ENCODE assay signal across 20 cellular contexts in genomic region chr2:102236132-102236531, GRCh38. TPM values are rescaled to one million over a fixed set of nuclear protein-coding genes. Genes with fewer than 3 reads are reported as not detected.
DNase-seq lines count a peak whose midpoint lies in the region; ATAC-seq, FAIRE-seq and TF ChIP-seq lines count a peak whose summit lies in the region.
"Had no signal": no experiment of that assay in that cellular context is flagged by ENCODE, and none has a peak within 500 bp of the region (broad histone marks: within the 10 kb centered on the region; RNA-seq: fewer than 3 reads in every experiment).

No MANE protein-coding gene starts in this region.

- TF ChIP-seq CTCF in HepG2 (CRISPR knock-in tag; IDR thresholded peaks at IDR 0.05) (no peak), right lobe of liver (IDR thresholded peaks at IDR 0.05) (no peak), parathyroid adenoma (IDR thresholded peaks at IDR 0.05) (no peak)

- H2BK15ac ChIP-seq in mesenchymal stem cell (ENCODE audit: low read depth, poor library complexity, severe bottlenecking), result no peak overlapping the region

- H3K79me1 ChIP-seq in mesenchymal stem cell (replicated peaks; ENCODE audit: low read length, poor library complexity, severe bottlenecking), result no peaks in the 10 kb centered on the region

- H3K4me1 ChIP-seq in HepG2 (ENCODE audit: insufficient read depth, low read length), result peaks cover 64% of the 10 kb centered on the region
- H3K4me1 ChIP-seq in right lobe of liver, result peaks cover 0 to 7% (median 0%) of the 10 kb centered on the region in 4 donors
- H3K4me1 ChIP-seq in mesenchymal stem cell (ENCODE audit: control insufficient read depth, insufficient read depth, low read depth, low read length), result peaks cover 4% of the 10 kb centered on the region
- H3K4me1 ChIP-seq in parathyroid adenoma, result peaks cover 15% of the 10 kb centered on the region

- no peaks in the 10 kb centered on the region for H4K20me1 ChIP-seq in HepG2 (ENCODE audit: insufficient read depth, low read length)

- in situ Hi-C loops in HepG2 (cut with HindIII; ENCODE audit: extremely low pct_ligation_motif_present, low pct_unique_long_range_greater_than_20kb), result loop anchor here (5.0 to 10.0 kb wide), 2 partner anchors 214 to 351 kb away; no protein-coding TSS in a partner anchor

- BruUV-seq in HepG2 (replicated peaks; lab: Mats Ljungman, UMichigan), result no TSS peak

- no peak overlapping the region for H2BK5ac ChIP-seq in mesenchymal stem cell (ENCODE audit: low read depth, low read length, poor library complexity, severe bottlenecking)

- peak overlapping the region; percentile 5 to 84 for H3K18ac ChIP-seq in mesenchymal stem cell (ENCODE audit: low read depth in 1 of 2, low read length in 2 of 2)

- peak overlapping the region; percentile 39 to 75 for H3K4ac ChIP-seq in mesenchymal stem cell (ENCODE audit: low read depth in 1 of 2, low read length in 2 of 2)

- no peak overlapping the region for H2AK5ac ChIP-seq in mesenchymal stem cell (ENCODE audit: low read length, severe bottlenecking)

- H3K4me3 ChIP-seq in HepG2 (replicated peaks in 1 of 3; ENCODE audit: insufficient read depth in 1 of 3, low read depth in 2 of 3, low read length in 3 of 3), result no peak overlapping the region
- H3K4me3 ChIP-seq in right lobe of liver, result no peak overlapping the region
- H3K4me3 ChIP-seq in mesenchymal stem cell (ENCODE audit: insufficient read depth in 1 of 2, low read depth in 1 of 2, low read length in 2 of 2), result no peak overlapping the region
- H3K4me3 ChIP-seq in parathyroid adenoma (ENCODE audit: low read depth, low read length), result no peak overlapping the region

- peak overlapping the region in 1 of 2 experiments; percentile 8 for H3K14ac ChIP-seq in mesenchymal stem cell (ENCODE audit: low read length in 2 of 2)

- H3K36me3 ChIP-seq in HepG2 (replicated peaks in 1 of 2; ENCODE audit: control insufficient read depth in 1 of 2, insufficient read depth in 2 of 2, low read length in 2 of 2), result no peaks in the 10 kb centered on the region
- H3K36me3 ChIP-seq in right lobe of liver, result no peaks in the 10 kb centered on the region
- peaks cover 0 to 12% of the 10 kb centered on the region in 2 experiments for H3K36me3 ChIP-seq in mesenchymal stem cell (ENCODE audit: control insufficient read depth in 1 of 2, insufficient read depth in 2 of 2, low read depth in 1 of 2, low read length in 2 of 2)
- no peaks in the 10 kb centered on the region for H3K36me3 ChIP-seq in parathyroid adenoma (ENCODE audit: control insufficient read depth, insufficient read depth, low read length)

- no peaks in the 10 kb centered on the region for H3K9me3 ChIP-seq in HepG2 (ENCODE audit: low read length)
- H3K9me3 ChIP-seq in right lobe of liver, result no peaks in the 10 kb centered on the region
- no peaks in the 10 kb centered on the region for H3K9me3 ChIP-seq in mesenchymal stem cell (ENCODE audit: control insufficient read depth, low read length)
- no peaks in the 10 kb centered on the region for H3K9me3 ChIP-seq in parathyroid adenoma (ENCODE audit: control insufficient read depth, low read length)
- H3K9me3 ChIP-seq: Caco-2 had no signal

- DNase-seq in HepG2 (ENCODE audit: low spot score) (no peak), right lobe of liver (no peak), NCI-H460 (ENCODE audit: extremely low read depth, low read depth) (peak; percentile 45), mesenchymal stem cell (no peak), NCI-H510A (lab: John Stamatoyannopoulos, UW) (no peak)
- DNase-seq: CD4-positive, alpha-beta T cell; DMS153; DMS79; GDM1 had no signal

- ATAC-seq in HepG2 (no peak), right lobe of liver (no peak), GM18868 (IDR thresholded peaks at IDR 0.05; ENCODE audit: unreplicated experiment) (no peak)

- H3K9ac ChIP-seq in HepG2 (ENCODE audit: insufficient read depth, low read depth, low read length) (no peak overlapping the region), mesenchymal stem cell (ENCODE audit: low read length) (no peak overlapping the region), parathyroid adenoma (no peak overlapping the region)

- H2BK12ac ChIP-seq in mesenchymal stem cell (ENCODE audit: low read length in 2 of 2), result peak overlapping the region; percentile 96 to 98

- POLR2A ChIA-PET in HepG2 (lab: Yijun Ruan, JAX), result no interaction called here

- H3K79me2 ChIP-seq in HepG2 (ENCODE audit: insufficient read depth, low read length) (no peaks in the 10 kb centered on the region), parathyroid adenoma (no peaks in the 10 kb centered on the region)

- TF ChIP-seq RAD21 in HepG2 (CRISPR knock-in tag; IDR thresholded peaks at IDR 0.05), result no peak

- H3K27ac ChIP-seq in HepG2 (ENCODE audit: extremely low read length, insufficient read depth, low read length) (no peak overlapping the region), right lobe of liver (no peak overlapping the region), mesenchymal stem cell (ENCODE audit: low read length, poor library complexity, severe bottlenecking) (no peak overlapping the region), parathyroid adenoma (no peak overlapping the region)
- H3K27ac ChIP-seq: C4-2B had no signal

- peak overlapping the region; percentile 54 for H3K4me2 ChIP-seq in HepG2 (ENCODE audit: low read depth, low read length)
- no peak overlapping the region for H3K4me2 ChIP-seq in mesenchymal stem cell (ENCODE audit: low read length, poor library complexity, severe bottlenecking)
- no peak overlapping the region for H3K4me2 ChIP-seq in parathyroid adenoma (ENCODE audit: low read length)

- FAIRE-seq in HepG2 (lab: Jason Lieb, UNC), result no peak
- FAIRE-seq: A204.1, D721Med, GM12892, GM18507, H1 had no signal

- TF ChIP-seq EP300 in HepG2 (IDR thresholded peaks at IDR 0.05; ENCODE audit: low read depth in 2 of 2, low read length in 2 of 2) (no peak), HepG2 (CRISPR knock-in tag; IDR thresholded peaks at IDR 0.05; ENCODE audit: borderline replicate concordance) (no peak)

- TF ChIP-seq POLR2A in HepG2 (IDR thresholded peaks at IDR 0.05; ENCODE audit: insufficient read depth in 1 of 2, low read depth in 2 of 2, low read length in 2 of 2) (no peak), right lobe of liver (IDR thresholded peaks at IDR 0.05) (no peak)

- H4K8ac ChIP-seq in mesenchymal stem cell (ENCODE audit: low read length), result peak overlapping the region; percentile 89

- H2AFZ ChIP-seq in HepG2 (ENCODE audit: low read length) (no peak overlapping the region), mesenchymal stem cell (ENCODE audit: low read depth, low read length) (no peak overlapping the region), parathyroid adenoma (peak overlapping the region; percentile 68)

- H3K23ac ChIP-seq in mesenchymal stem cell (ENCODE audit: low read length in 2 of 2), result no peak overlapping the region

- WGBS in HepG2 (ENCODE audit: low lambda C conversion rate), result 45% methylated on average over 5 of the region's 5 CpGs
- 71% methylated on average over 3 of the region's 5 CpGs for WGBS in right lobe of liver (ENCODE audit: insufficient coverage, low coverage, low lambda C conversion rate, missing lambda C conversion rate)
- WGBS in mesenchymal stem cell, result 90% methylated on average over 5 of the region's 5 CpGs

- intact Hi-C loops in HepG2 (cut with micrococcal nuclease; ENCODE audit: unreplicated experiment), result no loop called here
- intact Hi-C loops in right lobe of liver (cut with DNase I), result loop anchor here in 1 of 2 donors (10.0 kb wide), 1 partner anchor 51 kb away; the partner anchor contains the start of gene IL1RL2

- H3K27me3 ChIP-seq in HepG2 (ENCODE audit: control insufficient read depth in 1 of 2, insufficient read depth in 2 of 2, low read length in 2 of 2) (peaks cover 0 to 2% of the 10 kb centered on the region in 2 experiments; a peak in 1 of 5 replicates), right lobe of liver (no peaks in the 10 kb centered on the region), mesenchymal stem cell (ENCODE audit: control insufficient read depth in 1 of 2, insufficient read depth in 1 of 2, low read length in 2 of 2) (no peaks in the 10 kb centered on the region), parathyroid adenoma (ENCODE audit: control insufficient read depth, insufficient read depth, low read length) (no peaks in the 10 kb centered on the region)

- CTCF ChIA-PET in HepG2 (lab: Yijun Ruan, JAX; ENCODE audit: low intra/inter-chr PET ratio, low total read pairs), result interaction anchor here (0.7 to 1.9 kb wide), 4 partner anchors 120 to 230 kb away, joined by 3 to 9 read pairs (median 4); partner anchors contain the start of gene IL18R1

- H4K91ac ChIP-seq in mesenchymal stem cell (ENCODE audit: low read length), result peak overlapping the region; percentile 96

- H2BK120ac ChIP-seq in mesenchymal stem cell (ENCODE audit: low read depth, low read length), result no peak overlapping the region

TF ChIP-seq in HepG2, 621 proteins besides CTCF, POLR2A, EP300 and RAD21 (continues in another document):
- TF ChIP-seq RORA (CRISPR knock-in tag; IDR thresholded peaks at IDR 0.05), result no peak

RNA-seq across cellular contexts. Expression of gene IL1RL2, which starts 49.3 kb away (rescaled TPM):
- total RNA-seq in HepG2 (2016; rRNA removed; fragmentation: Illumina TruSeq; extraction: Trizol), result not detected in 2 replicates
- not detected in 2 replicates for total RNA-seq in HepG2 (2016; cell fraction: cytosol; rRNA removed; fragmentation: Illumina TruSeq; extraction: Trizol; ENCODE audit: low read depth)
- not detected in 2 replicates for total RNA-seq in HepG2 (2016; cell fraction: insoluble cytoplasmic fraction; rRNA removed; fragmentation: Illumina TruSeq; extraction: Trizol)
- not detected in 2 replicates for total RNA-seq in HepG2 (2016; cell fraction: membrane; rRNA removed; fragmentation: Illumina TruSeq; extraction: Trizol)
- total RNA-seq in HepG2 (2016; cell fraction: nucleus; rRNA removed; fragmentation: Illumina TruSeq; extraction: Trizol), result not detected in 2 replicates
- 0.03 TPM in 1 of 2 replicates, not detected in the other for polyA plus RNA-seq in HepG2 (2011; rRNA removed)
- 0.03 TPM in 1 of 2 replicates, not detected in the other for polyA plus RNA-seq in HepG2 (2011; cell fraction: cytosol; rRNA removed)
- polyA plus RNA-seq in HepG2 (2011; cell fraction: nucleus; rRNA removed), result not detected in 2 replicates
- 0.19 TPM in 1 of 2 replicates, not detected in the other for polyA plus RNA-seq in HepG2 (2012)
- not detected in 2 replicates for polyA plus RNA-seq in HepG2 (2016; cell fraction: cytosol; fragmentation: Illumina TruSeq; extraction: Trizol; ENCODE audit: low read depth)
- not detected in 2 replicates for polyA plus RNA-seq in HepG2 (2016; cell fraction: insoluble cytoplasmic fraction; fragmentation: Illumina TruSeq; extraction: Trizol; ENCODE audit: low read depth)
- not detected in 2 replicates for polyA plus RNA-seq in HepG2 (2016; cell fraction: membrane; fragmentation: Illumina TruSeq; extraction: Trizol; ENCODE audit: low read depth)
- not detected in 2 replicates for polyA plus RNA-seq in HepG2 (2016; cell fraction: nucleus; fragmentation: Illumina TruSeq; extraction: Trizol; ENCODE audit: insufficient read depth, low read depth)
- 0.09 and 0.10 TPM in 2 replicates for polyA minus RNA-seq in HepG2 (2011; rRNA and poly(A)+ RNA removed; ENCODE audit: low replicate concordance)
- not detected in 2 replicates for polyA minus RNA-seq in HepG2 (2011; cell fraction: cytosol; rRNA and poly(A)+ RNA removed)
- polyA minus RNA-seq in HepG2 (2011; cell fraction: nucleus; rRNA and poly(A)+ RNA removed), result not detected in 2 replicates
- 1 to 10 TPM; 1.2 to 3.1 (median 2.3) TPM for total RNA-seq in right lobe of liver
- not detected in 2 replicates for total RNA-seq in NCI-H460 (2014; rRNA removed; shearing (Covaris generic))
- polyA plus RNA-seq in NCI-H460 (2014; cell fraction: nucleus; rRNA removed), result not detected in 2 replicates
- polyA plus RNA-seq in mesenchymal stem cell (2013, experiment 1 of 2), result 0.06 TPM
- polyA plus RNA-seq in mesenchymal stem cell (2013, experiment 2 of 2), result 0.12 TPM
- total RNA-seq: Caco-2; CD4-positive, alpha-beta T cell; Daoy; H1; H9 had no signal
- polyA plus RNA-seq: H1 had no signal
